ENCODE assay signal across 19 cellular contexts in the genomic region with DNA sequence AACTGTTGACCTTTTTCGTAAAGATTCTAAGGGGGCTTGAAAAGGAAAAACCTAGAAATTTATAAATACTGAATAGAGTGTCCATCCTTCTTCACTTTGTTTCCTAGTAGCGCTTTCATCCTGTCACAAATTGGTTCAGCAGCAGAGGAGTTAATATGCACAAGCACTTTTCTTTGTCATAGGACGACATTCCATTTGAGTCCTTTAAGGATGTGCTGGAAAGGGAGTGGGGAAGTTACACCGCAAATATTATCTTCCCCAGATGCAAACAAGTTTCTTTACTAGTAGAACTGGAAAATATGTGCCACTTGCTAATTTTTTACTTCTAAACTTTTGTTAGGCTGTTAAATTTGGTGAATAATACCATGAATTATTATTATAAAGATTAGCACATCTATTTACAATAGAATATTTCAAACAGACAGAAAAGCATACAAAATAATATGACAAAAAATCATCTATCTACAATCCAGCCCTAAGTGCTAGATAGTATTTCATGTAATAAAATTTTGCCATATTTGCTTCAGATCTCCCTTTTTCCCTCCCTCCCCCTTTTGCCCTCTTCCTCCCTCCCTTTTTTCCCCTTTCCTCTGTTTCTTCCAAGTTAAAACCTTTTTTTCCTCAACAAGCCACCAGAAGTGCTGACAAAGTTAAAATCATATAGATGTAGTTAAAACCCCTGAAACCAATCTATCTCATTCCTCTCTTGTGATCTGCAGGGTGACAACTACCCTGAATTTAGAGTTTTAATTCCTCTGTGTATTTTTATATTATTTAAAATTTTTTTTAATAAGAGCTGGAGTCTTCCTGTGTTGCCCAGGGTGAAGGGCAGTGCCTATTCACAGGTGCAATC. TPM values are rescaled to one million over a fixed set of nuclear protein-coding genes. Genes with fewer than 3 reads are reported as not detected.
DNase-seq lines count a peak whose midpoint lies in the region; TF ChIP-seq lines count a peak whose summit lies in the region.
"Had no signal": no experiment of that assay in that cellular context is flagged by ENCODE, and none has a peak within 500 bp of the region (broad histone marks: within the 10 kb centered on the region; RNA-seq: fewer than 3 reads in every experiment).

No MANE protein-coding gene starts in this region.

- no peak for TF ChIP-seq CTCF in GM10248 (IDR thresholded peaks at IDR 0.05; ENCODE audit: control extremely low read depth, extremely low read depth, low read depth, missing control alignments)

- no peak overlapping the region for H3K4me3 ChIP-seq in SJSA1
- H3K4me3 ChIP-seq: BLaER1, hepatocyte had no signal

- peaks cover 19% of the 10 kb centered on the region for H3K27me3 Mint-ChIP-seq in activated naive CD4-positive, alpha-beta T cell treated with anti-CD3 and anti-CD28 coated beads, Interleukin-2, amount 10 ng/mL, durations not matched to agents 7 days and 5 days
- H3K27me3 Mint-ChIP-seq: stimulated activated naive CD8-positive, alpha-beta T cell treated with anti-CD3 and anti-CD28 coated beads, Interleukin-15, Interleukin-2, amounts not matched to agents 100 ng/mL and 50 ng/mL, for 24 hours had no signal

- H3K27ac ChIP-seq in SJSA1: 0 out of 2 replicates have a peak overlapping the region, but pooled peaks have one; percentile 4
- H3K27ac ChIP-seq: BLaER1, hepatocyte, HL-60 had no signal

- H3K27ac Mint-ChIP-seq in activated naive CD4-positive, alpha-beta T cell treated with anti-CD3 and anti-CD28 coated beads, Interleukin-2, amount 10 ng/mL, durations not matched to agents 7 days and 5 days: no peak overlapping the region
- H3K27ac Mint-ChIP-seq: stimulated activated naive CD8-positive, alpha-beta T cell treated with anti-CD3 and anti-CD28 coated beads, Interleukin-15, Interleukin-2, amounts not matched to agents 100 ng/mL and 50 ng/mL, for 24 hours had no signal

- H3K4me1 ChIP-seq in SJSA1 (replicated peaks): peaks cover 49% of the 10 kb centered on the region

- no peaks in the 10 kb centered on the region; the same call in 1 of the 2 replicates for H3K36me3 ChIP-seq in SJSA1
- H3K36me3 ChIP-seq: BLaER1 had no signal

- CTCF ChIA-PET in activated naive CD4-positive, alpha-beta T cell treated with anti-CD3 and anti-CD28 coated beads, Interleukin-2, amount 10 ng/mL, durations not matched to agents 7 days and 5 days (lab: Charles Lee): interaction anchor here (0.6 kb wide), 1 partner anchor 98 kb away, joined by 4 read pairs; no protein-coding TSS in a partner anchor
- CTCF ChIA-PET in GM10248 (lab: Yijun Ruan, JAX): interaction anchor here (1.8 kb wide), 1 partner anchor 11 kb away, joined by 5 read pairs; no protein-coding TSS in a partner anchor

- no peaks in the 10 kb centered on the region for H3K9me3 Mint-ChIP-seq in activated naive CD4-positive, alpha-beta T cell treated with anti-CD3 and anti-CD28 coated beads, Interleukin-2, amount 10 ng/mL, durations not matched to agents 7 days and 5 days
- H3K9me3 Mint-ChIP-seq: activated T-cell treated with anti-CD3 and anti-CD28 coated beads, Interleukin-2, amount 50 U/mL, for 4 hours; stimulated activated naive CD8-positive, alpha-beta T cell treated with anti-CD3 and anti-CD28 coated beads, Interleukin-15, Interleukin-2, amounts not matched to agents 100 ng/mL and 50 ng/mL, for 24 hours had no signal

- H3K4me1 Mint-ChIP-seq in activated naive CD4-positive, alpha-beta T cell treated with anti-CD3 and anti-CD28 coated beads, Interleukin-2, amount 10 ng/mL, durations not matched to agents 7 days and 5 days: peaks cover 17% of the 10 kb centered on the region

- POLR2A ChIA-PET in GM10248 (lab: Yijun Ruan, JAX): no interaction called here

- no peak overlapping the region for H3K4me3 Mint-ChIP-seq in activated naive CD4-positive, alpha-beta T cell treated with anti-CD3 and anti-CD28 coated beads, Interleukin-2, amount 10 ng/mL, durations not matched to agents 7 days and 5 days
- H3K4me3 Mint-ChIP-seq: activated T-cell treated with anti-CD3 and anti-CD28 coated beads, Interleukin-2, amount 50 U/mL, for 4 hours; stimulated activated naive CD8-positive, alpha-beta T cell treated with anti-CD3 and anti-CD28 coated beads, Interleukin-15, Interleukin-2, amounts not matched to agents 100 ng/mL and 50 ng/mL, for 24 hours had no signal

- H3K27me3 ChIP-seq in SJSA1 (replicated peaks): no peaks in the 10 kb centered on the region
- H3K27me3 ChIP-seq: BLaER1, hepatocyte had no signal

- no peaks in the 10 kb centered on the region for H3K36me3 Mint-ChIP-seq in activated naive CD4-positive, alpha-beta T cell treated with anti-CD3 and anti-CD28 coated beads, Interleukin-2, amount 10 ng/mL, durations not matched to agents 7 days and 5 days

- peak; percentile 50 for DNase-seq in EL
- no peak for DNase-seq in SJSA1 (ENCODE audit: low read depth in 1 of 2, low spot score in 2 of 2)
- DNase-seq in fibroblast of gingiva (ENCODE audit: low read depth): peak; percentile 18
- DNase-seq in renal cortical epithelial cell (ENCODE audit: low read depth): peak; percentile 52
- DNase-seq in HuH-7 (ENCODE audit: low spot score): no peak
- DNase-seq in DMS79 (lab: John Stamatoyannopoulos, UW): no peak
- DNase-seq in activated naive CD4-positive, alpha-beta T cell treated with anti-CD3 and anti-CD28 coated beads, Interleukin-2, amount 10 ng/mL, durations not matched to agents 7 days and 5 days: no peak
- DNase-seq in GM10248 (ENCODE audit: extremely low spot score): no peak
- DNase-seq: activated CD4-positive, alpha-beta T cell treated with anti-CD3 and anti-CD28 coated beads, Interleukin-2, amount 50 U/mL, for 4 hours; activated T-cell treated with anti-CD3 and anti-CD28 coated beads, Interleukin-2, amount 50 U/mL, for 4 hours; Kasumi-1; NCI-H1417 treated with DMSO at 0.1 percent for 48 hours; NCI-H446 treated with DMSO at 0.1 percent for 48 hours; SK-N-SH; stimulated activated CD4-positive, alpha-beta T cell treated with anti-CD3 and anti-CD28 coated beads, Interleukin-12 subunit alpha, Interleukin-12 subunit beta, amount 100 ng/mL, for 4 hours had no signal

- no peaks in the 10 kb centered on the region for H3K9me3 ChIP-seq in SJSA1 (replicated peaks)
- H3K9me3 ChIP-seq: SK-N-SH had no signal

RNA-seq across cellular contexts. Expression of a gene that starts 50.5 kb away (rescaled TPM):
- total RNA-seq in SJSA1 (2014; rRNA removed; shearing (Covaris generic)): 35.6 and 49.5 TPM in 2 replicates
- 56.6 and 108 TPM in 2 replicates for total RNA-seq in renal cortical epithelial cell

Comparison
In these comparisons a context has a peak if more than half of its experiments do, and no peak if none do; other contexts are left out.
1. DNase-seq: peak in EL (single experiment), fibroblast of gingiva (single experiment) and renal cortical epithelial cell (single experiment); none in SJSA1 (0 of 2), HuH-7 (single experiment), DMS79 (single experiment), activated naive CD4-positive, alpha-beta T cell treated with anti-CD3 and anti-CD28 coated beads, Interleukin-2, amount 10 ng/mL, durations not matched to agents 7 days and 5 days (single experiment) and GM10248 (single experiment).